ENCODE assay signal across 18 cellular contexts in the genomic region with DNA sequence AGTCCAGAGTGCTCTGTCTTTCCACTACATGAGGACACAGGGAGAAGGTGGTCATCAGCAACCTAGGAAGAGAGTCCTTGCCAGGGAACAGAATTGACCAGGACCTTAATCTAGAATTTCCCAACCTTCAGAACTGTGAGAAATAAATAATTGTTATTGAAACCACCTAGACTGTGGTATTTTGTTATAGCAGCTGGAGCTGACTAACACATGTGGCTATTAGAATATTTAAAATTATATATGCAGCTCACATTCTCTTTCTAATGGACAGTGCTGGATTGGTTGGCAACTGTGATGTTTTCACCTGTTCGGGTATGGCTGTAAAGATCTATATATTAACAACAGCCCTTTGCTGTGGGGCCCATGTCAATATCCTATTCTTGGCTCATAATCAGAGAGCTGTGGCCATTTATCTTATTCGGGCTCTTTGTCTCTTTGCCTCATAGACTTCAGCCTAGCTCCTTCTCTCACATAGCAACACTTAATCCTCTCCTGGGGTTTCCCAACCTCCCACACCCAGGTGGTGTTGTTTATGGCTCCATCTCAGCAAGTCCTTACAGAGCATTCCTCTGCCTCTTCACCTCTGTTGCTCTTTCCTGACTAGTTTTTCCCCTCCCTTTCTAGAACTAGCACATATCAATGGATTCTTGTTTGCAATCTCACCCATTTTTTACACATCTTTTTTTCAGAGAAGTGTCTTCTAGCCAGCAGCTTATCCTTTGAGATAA.
"Had no signal": no experiment of that assay in that cellular context is flagged by ENCODE, and none has a peak within 500 bp of the region (broad histone marks: within the 10 kb centered on the region; RNA-seq: fewer than 3 reads in every experiment).

No MANE protein-coding gene starts in this region.

- DNase-seq: activated CD4-positive, alpha-beta T cell treated with anti-CD3 and anti-CD28 coated beads for 36 hours; activated CD8-positive, alpha-beta memory T cell treated with anti-CD3 and anti-CD28 coated beads, Interleukin-2, amount 50 U/mL, for 48 hours; activated CD8-positive, alpha-beta T cell treated with anti-CD3 and anti-CD28 coated beads, Interleukin-2, amount 10 ng/mL, durations not matched to agents 7 days and 5 days; activated naive CD4-positive, alpha-beta T cell; hypothalamus; left cardiac atrium; occipital lobe; stimulated activated CD4-positive, alpha-beta T cell treated with anti-CD3 and anti-CD28 coated beads, Interleukin-4, amount 100 ng/mL, for 1 hour; stimulated activated CD8-positive, alpha-beta memory T cell treated with anti-CD3 and anti-CD28 coated beads, Interleukin-4, amount 100 ng/mL, for 48 hours; stimulated activated naive CD8-positive, alpha-beta T cell treated with anti-CD3 and anti-CD28 coated beads, Interleukin-15, Interleukin-2, amounts not matched to agents 100 U/mL and 50 U/mL, for 24 hours; T-helper 1 cell had no signal

- H3K27ac ChIP-seq: ascending aorta, cardiac muscle cell, suprapubic skin, VCaP had no signal

- ATAC-seq: activated CD4-positive, alpha-beta T cell treated with anti-CD3 and anti-CD28 coated beads for 36 hours; activated CD8-positive, alpha-beta T cell treated with anti-CD3 and anti-CD28 coated beads, Interleukin-2, amount 10 ng/mL, durations not matched to agents 7 days and 5 days; left cardiac atrium; stimulated activated naive CD8-positive, alpha-beta T cell treated with anti-CD3 and anti-CD28 coated beads, Interleukin-15, Interleukin-2, amounts not matched to agents 100 U/mL and 50 U/mL, for 24 hours had no signal

- H3K27ac Mint-ChIP-seq: activated CD4-positive, alpha-beta T cell treated with anti-CD3 and anti-CD28 coated beads for 36 hours; activated CD8-positive, alpha-beta T cell treated with anti-CD3 and anti-CD28 coated beads, Interleukin-2, amount 10 ng/mL, durations not matched to agents 7 days and 5 days; memory B cell; nephron; type B pancreatic cell had no signal

- H3K36me3 ChIP-seq: ascending aorta, cardiac muscle cell, suprapubic skin had no signal

- H3K4me3 ChIP-seq: ascending aorta, cardiac muscle cell, suprapubic skin had no signal

- H3K27me3 ChIP-seq: ascending aorta, suprapubic skin had no signal

- H3K4me1 ChIP-seq: ascending aorta, suprapubic skin had no signal

- H3K4me3 Mint-ChIP-seq: activated CD4-positive, alpha-beta T cell treated with anti-CD3 and anti-CD28 coated beads for 36 hours; activated CD8-positive, alpha-beta T cell treated with anti-CD3 and anti-CD28 coated beads, Interleukin-2, amount 10 ng/mL, durations not matched to agents 7 days and 5 days; memory B cell; nephron; type B pancreatic cell had no signal

- H3K4me1 Mint-ChIP-seq: activated CD4-positive, alpha-beta T cell treated with anti-CD3 and anti-CD28 coated beads for 36 hours; memory B cell; nephron had no signal

- H3K27me3 Mint-ChIP-seq: type B pancreatic cell had no signal

- H3K36me3 Mint-ChIP-seq: memory B cell, type B pancreatic cell had no signal

- H3K9me3 ChIP-seq: ascending aorta, suprapubic skin had no signal
